In the genomic region with DNA sequence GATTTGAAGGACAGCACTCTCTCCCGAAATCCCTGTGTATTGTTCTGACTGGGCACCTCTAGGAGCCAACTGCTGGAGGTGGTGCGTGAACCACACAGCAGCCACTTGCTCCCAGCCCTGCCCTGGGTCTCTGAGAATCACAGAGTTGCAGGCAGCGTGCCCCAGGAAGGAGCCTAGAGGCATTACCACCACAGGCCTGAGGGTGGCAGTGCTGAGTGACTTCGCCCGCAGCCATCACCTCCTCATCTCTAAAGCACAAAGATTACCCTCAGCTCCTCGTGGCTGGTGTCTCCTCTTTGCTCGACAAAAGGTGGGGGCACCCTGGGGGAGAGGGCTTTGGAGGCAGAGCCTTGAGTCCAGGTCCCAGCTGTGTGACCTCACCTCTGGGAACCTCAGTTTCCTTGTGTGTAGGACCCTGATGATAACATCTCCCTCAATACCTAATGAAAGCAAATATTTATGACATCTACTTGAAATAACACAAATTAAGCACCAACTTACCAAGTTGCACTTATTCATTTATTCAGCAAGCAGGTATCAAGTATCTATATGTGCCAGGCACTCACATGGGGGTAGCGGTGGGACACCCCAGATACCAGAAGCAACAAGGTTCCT, we compare ENCODE assay signal across 8 cellular contexts.
DNase-seq lines count a peak whose midpoint lies in the region; ATAC-seq and TF ChIP-seq lines count a peak whose summit lies in the region.

No MANE protein-coding gene starts in this region.

- intact Hi-C loops in CD4-positive, alpha-beta memory T cell (cut with micrococcal nuclease): no loop called here

- peaks cover 16 to 32% of the 10 kb centered on the region in 2 donors for H3K27me3 Mint-ChIP-seq in CD4-positive, alpha-beta memory T cell
- peaks cover 35% of the 10 kb centered on the region for H3K27me3 Mint-ChIP-seq in activated naive CD8-positive, alpha-beta T cell treated with anti-CD3 and anti-CD28 coated beads, Interleukin-2, amount 50 U/mL, for 24 hours

- peaks cover 4% of the 10 kb centered on the region for H3K27me3 ChIP-seq in CD4-positive, alpha-beta memory T cell (ENCODE audit: insufficient read depth, low read length)
- H3K27me3 ChIP-seq in HL-60 (ENCODE audit: insufficient read depth, poor library complexity, severe bottlenecking) (peaks cover 2% of the 10 kb centered on the region), SU-DHL-6 (ENCODE audit: low read length) (no peaks in the 10 kb centered on the region), right atrium auricular region (no peaks in the 10 kb centered on the region)

- H3K36me3 Mint-ChIP-seq in CD4-positive, alpha-beta memory T cell: no peaks in the 10 kb centered on the region
- H3K36me3 Mint-ChIP-seq in activated naive CD8-positive, alpha-beta T cell treated with anti-CD3 and anti-CD28 coated beads, Interleukin-2, amount 50 U/mL, for 24 hours (ENCODE audit: low read depth): no peaks in the 10 kb centered on the region

- no peaks in the 10 kb centered on the region for H3K79me2 ChIP-seq in SU-DHL-6 (ENCODE audit: insufficient read depth, low read length)

- no peaks in the 10 kb centered on the region for H3K9me3 Mint-ChIP-seq in CD4-positive, alpha-beta memory T cell
- H3K9me3 Mint-ChIP-seq in activated naive CD8-positive, alpha-beta T cell treated with anti-CD3 and anti-CD28 coated beads, Interleukin-2, amount 50 U/mL, for 24 hours: peaks cover under 1% of the 10 kb centered on the region

- no peaks in the 10 kb centered on the region for H3K9me2 ChIP-seq in SU-DHL-6 (replicated peaks; ENCODE audit: insufficient read depth, low read length)

- no peaks in the 10 kb centered on the region for H3K9me3 ChIP-seq in CD4-positive, alpha-beta memory T cell (ENCODE audit: control insufficient read depth in 1 of 2, low read length in 2 of 2)
- H3K9me3 ChIP-seq in SU-DHL-6 (ENCODE audit: insufficient read depth, low read length) (no peaks in the 10 kb centered on the region), right atrium auricular region (no peaks in the 10 kb centered on the region)

- POLR2A ChIA-PET in CD4-positive, alpha-beta memory T cell (lab: Charles Lee; ENCODE audit: partially characterized antibody): no interaction called here

- H3K4me2 ChIP-seq in SU-DHL-6 (ENCODE audit: low read depth, low read length, poor library complexity, severe bottlenecking): no peak overlapping the region

- H4K20me1 ChIP-seq in SU-DHL-6 (ENCODE audit: low read depth, low read length): no peaks in the 10 kb centered on the region

- H3K9ac ChIP-seq in SU-DHL-6 (ENCODE audit: low read length): no peak overlapping the region

- ATAC-seq in activated naive CD8-positive, alpha-beta T cell treated with anti-CD3 and anti-CD28 coated beads, Interleukin-2, amount 50 U/mL, for 24 hours: peak; percentile 38
- ATAC-seq in HG02759 (IDR thresholded peaks at IDR 0.05; ENCODE audit: unreplicated experiment): no peak

- H3K27ac ChIP-seq in CD4-positive, alpha-beta memory T cell (ENCODE audit: low read depth, low read length): no peak overlapping the region
- H3K27ac ChIP-seq in HL-60 (replicated peaks): no peak overlapping the region
- H3K27ac ChIP-seq in SU-DHL-6 (ENCODE audit: low read depth, low read length): no peak overlapping the region
- H3K27ac ChIP-seq in right atrium auricular region: no peak overlapping the region

- H3F3A ChIP-seq in SU-DHL-6 (ENCODE audit: insufficient read depth): no peaks in the 10 kb centered on the region

- H3K36me3 ChIP-seq in CD4-positive, alpha-beta memory T cell (ENCODE audit: insufficient read depth, low read length): no peaks in the 10 kb centered on the region
- H3K36me3 ChIP-seq in SU-DHL-6 (ENCODE audit: low read length) (no peaks in the 10 kb centered on the region), right atrium auricular region (no peaks in the 10 kb centered on the region)

- TF ChIP-seq CTCF in HL-60 (IDR thresholded peaks at IDR 0.05; ENCODE audit: insufficient read depth, low read length) (peak; percentile 73), SU-DHL-6 (IDR thresholded peaks at IDR 0.05; ENCODE audit: insufficient read depth, low read length, poor library complexity, severe bottlenecking) (peak; percentile 64), right atrium auricular region (IDR thresholded peaks at IDR 0.05) (peak; percentile 78 to 81)

- H3K4me3 ChIP-seq in CD4-positive, alpha-beta memory T cell (ENCODE audit: low read length in 2 of 2): no peak overlapping the region
- H3K4me3 ChIP-seq in HL-60 (replicated peaks; ENCODE audit: insufficient read depth, low read length): no peak overlapping the region
- no peak overlapping the region for H3K4me3 ChIP-seq in SU-DHL-6 (ENCODE audit: insufficient read depth, low read length, poor library complexity, severe bottlenecking)
- H3K4me3 ChIP-seq in right atrium auricular region: no peak overlapping the region

- DNase-seq in CD4-positive, alpha-beta memory T cell: peak in 4 of 5 donors; percentile 20 to 48 (median 36)
- DNase-seq in HL-60 (ENCODE audit: low read depth in 1 of 2, low spot score in 1 of 2) (peak in 1 of 2 experiments; percentile 19), right atrium auricular region (ENCODE audit: low spot score) (no peak), DMS79 (lab: John Stamatoyannopoulos, UW) (no peak)
- DNase-seq in activated naive CD8-positive, alpha-beta T cell treated with anti-CD3 and anti-CD28 coated beads, Interleukin-2, amount 50 U/mL, for 24 hours: peak; percentile 71
- DNase-seq in stimulated activated CD4-positive, alpha-beta T cell treated with anti-CD3 and anti-CD28 coated beads, Interleukin-12 subunit alpha, Interleukin-12 subunit beta, amount 100 ng/mL, for 4 hours: peak; percentile 60

- H3K4me1 ChIP-seq in CD4-positive, alpha-beta memory T cell (ENCODE audit: insufficient read depth, low read length): no peaks in the 10 kb centered on the region
- no peaks in the 10 kb centered on the region for H3K4me1 ChIP-seq in right atrium auricular region

- H3K4me1 Mint-ChIP-seq in CD4-positive, alpha-beta memory T cell: peaks cover 0 to 6% (median 1%) of the 10 kb centered on the region in 4 donors
- peaks cover 8% of the 10 kb centered on the region for H3K4me1 Mint-ChIP-seq in activated naive CD8-positive, alpha-beta T cell treated with anti-CD3 and anti-CD28 coated beads, Interleukin-2, amount 50 U/mL, for 24 hours

- H3K4me3 Mint-ChIP-seq in CD4-positive, alpha-beta memory T cell: no peak overlapping the region
- H3K4me3 Mint-ChIP-seq in activated naive CD8-positive, alpha-beta T cell treated with anti-CD3 and anti-CD28 coated beads, Interleukin-2, amount 50 U/mL, for 24 hours: no peak overlapping the region

- CTCF ChIA-PET in CD4-positive, alpha-beta memory T cell (lab: Charles Lee; ENCODE audit: partially characterized antibody): interaction anchor here (1.2 to 3.2 kb wide), 5 partner anchors 12 to 154 kb away, joined by 3 to 14 read pairs (median 5); no protein-coding TSS in a partner anchor

- no peak overlapping the region for H3K27ac Mint-ChIP-seq in CD4-positive, alpha-beta memory T cell
- no peak overlapping the region for H3K27ac Mint-ChIP-seq in activated naive CD8-positive, alpha-beta T cell treated with anti-CD3 and anti-CD28 coated beads, Interleukin-2, amount 50 U/mL, for 24 hours

- no peak overlapping the region for H2AFZ ChIP-seq in SU-DHL-6 (ENCODE audit: low read depth, low read length, severe bottlenecking)

Comparison
In these comparisons a context has a peak if more than half of its experiments do, and no peak if none do; other contexts are left out.
1. DNase-seq: peak in CD4-positive, alpha-beta memory T cell (4 of 5), activated naive CD8-positive, alpha-beta T cell treated with anti-CD3 and anti-CD28 coated beads, Interleukin-2, amount 50 U/mL, for 24 hours (single experiment) and stimulated activated CD4-positive, alpha-beta T cell treated with anti-CD3 and anti-CD28 coated beads, Interleukin-12 subunit alpha, Interleukin-12 subunit beta, amount 100 ng/mL, for 4 hours (single experiment); none in right atrium auricular region (single experiment) and DMS79 (single experiment).
2. Peak in every context shown above with its lines, with median percentiles within 50 percentile points of each other: CTCF ChIP-seq.